15 cellular contexts compared by ENCODE assay signal in genomic region chr9:89407070-89407469, GRCh38.
A peak's percentile ranks its signal among the peaks of the same experiment; 100 is the strongest.
DNase-seq lines count a peak whose midpoint lies in the region; ATAC-seq, FAIRE-seq and TF ChIP-seq lines count a peak whose summit lies in the region.
"Had no signal": no experiment of that assay in that cellular context is flagged by ENCODE, and none has a peak within 500 bp of the region (broad histone marks: within the 10 kb centered on the region; RNA-seq: fewer than 3 reads in every experiment).

No MANE protein-coding gene starts in this region.

- peak overlapping the region; percentile 3 for H3K27ac ChIP-seq in colonic mucosa
- peak overlapping the region in 1 of 2 donors; percentile 47 for H3K27ac ChIP-seq in small intestine (ENCODE audit: low read depth in 1 of 2, low read length in 1 of 2)
- H3K27ac ChIP-seq: ovary had no signal

- H3K4me3 ChIP-seq in colonic mucosa (no peak overlapping the region), small intestine (ENCODE audit: low read depth in 1 of 2, low read length in 2 of 2) (no peak overlapping the region)
- H3K4me3 ChIP-seq: ovary had no signal

- no peaks in the 10 kb centered on the region for H3K27me3 Mint-ChIP-seq in activated T-cell treated with anti-CD3 and anti-CD28 coated beads, Interleukin-2, amount 50 U/mL, for 24 hours
- H3K27me3 Mint-ChIP-seq in stimulated activated memory B cell treated with anti-CD40 and anti-IgM and Interleukin-4, amounts not matched to agents 10 μg/mL and 1 μg/mL and 100 μg/mL, for 72 hours, result no peaks in the 10 kb centered on the region

- H3K9me3 Mint-ChIP-seq in activated T-cell treated with anti-CD3 and anti-CD28 coated beads, Interleukin-2, amount 50 U/mL, for 24 hours, result peaks cover 6% of the 10 kb centered on the region
- peaks cover 4% of the 10 kb centered on the region for H3K9me3 Mint-ChIP-seq in stimulated activated memory B cell treated with anti-CD40 and anti-IgM and Interleukin-4, amounts not matched to agents 10 μg/mL and 1 μg/mL and 100 μg/mL, for 72 hours

- H3K4me1 ChIP-seq in colonic mucosa (no peaks in the 10 kb centered on the region), small intestine (ENCODE audit: control insufficient read depth in 2 of 2, insufficient read depth in 1 of 2, low read depth in 1 of 2, low read length in 1 of 2) (peaks cover 0 to 7% of the 10 kb centered on the region in 2 donors)

- FAIRE-seq in RCC 7860 (lab: Jason Lieb, UNC) (no peak), small intestine (lab: Jason Lieb, UNC) (no peak)

- no peak overlapping the region for H3K4me3 Mint-ChIP-seq in activated T-cell treated with anti-CD3 and anti-CD28 coated beads, Interleukin-2, amount 50 U/mL, for 24 hours
- no peak overlapping the region for H3K4me3 Mint-ChIP-seq in stimulated activated memory B cell treated with anti-CD40 and anti-IgM and Interleukin-4, amounts not matched to agents 10 μg/mL and 1 μg/mL and 100 μg/mL, for 72 hours

- no peak for ATAC-seq in stimulated activated memory B cell treated with anti-CD40 and anti-IgM and Interleukin-4, amounts not matched to agents 10 μg/mL and 1 μg/mL and 100 μg/mL, for 72 hours

- 52 to 63% (median 59%) methylated on average over 2 of the region's 2 CpGs for WGBS in small intestine, 3 donors

- H3K36me3 ChIP-seq in colonic mucosa (no peaks in the 10 kb centered on the region), small intestine (ENCODE audit: control insufficient read depth in 2 of 2, insufficient read depth in 2 of 2, low read length in 2 of 2) (peaks cover 0 to 4% of the 10 kb centered on the region in 2 donors)
- H3K36me3 ChIP-seq: ovary had no signal

- no peak overlapping the region for H3K9ac ChIP-seq in colonic mucosa (ENCODE audit: low read depth in 2 of 2, low read length in 2 of 2)

- TF ChIP-seq CTCF in colonic mucosa (IDR thresholded peaks at IDR 0.05), result no peak

- DNase-seq in activated T-cell treated with anti-CD3 and anti-CD28 coated beads, Interleukin-2, amount 50 U/mL, for 24 hours, result no peak
- no peak for DNase-seq in activated T-cell treated with anti-CD3 and anti-CD28 coated beads for 4 hours
- peak; percentile 15 for DNase-seq in RCC 7860 (ENCODE audit: low spot score)
- DNase-seq in colonic mucosa, result no peak
- no peak for DNase-seq in small intestine
- no peak for DNase-seq in DMS153 treated with DMSO at 0.1 percent for 48 hours (lab: John Stamatoyannopoulos, UW; ENCODE audit: unreplicated experiment)
- no peak for DNase-seq in NCI-H187 treated with DMSO at 0.1 percent for 48 hours (lab: John Stamatoyannopoulos, UW)
- DNase-seq: activated CD4-positive, CD25-positive, alpha-beta regulatory T cell; activated effector memory CD4-positive, alpha-beta T cell treated with anti-CD3 and anti-CD28 coated beads, Interleukin-2, amount 50 U/mL, for 16 hours; mammary epithelial cell; MV-4-11; ovary; stimulated activated CD4-positive, alpha-beta T cell treated with anti-CD3 and anti-CD28 coated beads, Interleukin-12 subunit alpha, Interleukin-12 subunit beta, amount 100 ng/mL, for 4 hours; trophoblast cell had no signal

- H3K9me3 ChIP-seq in colonic mucosa, result no peaks in the 10 kb centered on the region
- no peaks in the 10 kb centered on the region for H3K9me3 ChIP-seq in small intestine (ENCODE audit: control insufficient read depth, low read depth)
- H3K9me3 ChIP-seq: ovary had no signal

- intact Hi-C loops in colonic mucosa (cut with DNase I), result no loop called here

- H3K4me1 Mint-ChIP-seq in activated T-cell treated with anti-CD3 and anti-CD28 coated beads, Interleukin-2, amount 50 U/mL, for 24 hours (ENCODE audit: low read depth), result peaks cover 84% of the 10 kb centered on the region
- H3K4me1 Mint-ChIP-seq in stimulated activated memory B cell treated with anti-CD40 and anti-IgM and Interleukin-4, amounts not matched to agents 10 μg/mL and 1 μg/mL and 100 μg/mL, for 72 hours, result peaks cover 91% of the 10 kb centered on the region

- H3K27me3 ChIP-seq in colonic mucosa (no peaks in the 10 kb centered on the region), small intestine (ENCODE audit: control insufficient read depth in 2 of 2, insufficient read depth in 2 of 2, low read length in 2 of 2) (no peaks in the 10 kb centered on the region)
- H3K27me3 ChIP-seq: ovary had no signal

- peaks cover 99% of the 10 kb centered on the region for H3K36me3 Mint-ChIP-seq in activated T-cell treated with anti-CD3 and anti-CD28 coated beads, Interleukin-2, amount 50 U/mL, for 24 hours (ENCODE audit: low read depth)
- H3K36me3 Mint-ChIP-seq in stimulated activated memory B cell treated with anti-CD40 and anti-IgM and Interleukin-4, amounts not matched to agents 10 μg/mL and 1 μg/mL and 100 μg/mL, for 72 hours, result peaks cover 55% of the 10 kb centered on the region

- peak overlapping the region; percentile 94 for H3K27ac Mint-ChIP-seq in activated T-cell treated with anti-CD3 and anti-CD28 coated beads, Interleukin-2, amount 50 U/mL, for 24 hours
- H3K27ac Mint-ChIP-seq in stimulated activated memory B cell treated with anti-CD40 and anti-IgM and Interleukin-4, amounts not matched to agents 10 μg/mL and 1 μg/mL and 100 μg/mL, for 72 hours, result peak overlapping the region; percentile 93
